8 cellular contexts compared by ENCODE assay signal in genomic region chr6:163457637-163458561, GRCh38. TPM values are rescaled to one million over a fixed set of nuclear protein-coding genes. Genes with fewer than 3 reads are reported as not detected.
DNase-seq lines count a peak whose midpoint lies in the region; ATAC-seq and TF ChIP-seq lines count a peak whose summit lies in the region.

No MANE protein-coding gene starts in this region.

- no peaks in the 10 kb centered on the region for H3K9me3 ChIP-seq in AG04450 (ENCODE audit: control insufficient read depth, insufficient read depth, low read length)

- 0 out of 2 replicates have a peak, but pooled peaks have one; percentile 4 for TF ChIP-seq CTCF in AG04450 (IDR thresholded peaks at IDR 0.05; ENCODE audit: low read depth, low read length)

- H3K9me3 Mint-ChIP-seq in activated naive CD4-positive, alpha-beta T cell treated with anti-CD3 and anti-CD28 coated beads, Interleukin-2, amount 50 U/mL, for 72 hours = no peaks in the 10 kb centered on the region
- H3K9me3 Mint-ChIP-seq in immature natural killer cell = no peaks in the 10 kb centered on the region

- H3K4me3 ChIP-seq in AG04450 (ENCODE audit: low read depth, low read length) = no peak overlapping the region

- DNase-seq in AG04450 (ENCODE audit: low read depth, low spot score) (peak; percentile 81), H4 (ENCODE audit: low spot score) (peak; percentile 59), immature natural killer cell (no peak), cerebellum (ENCODE audit: low spot score) (no peak), NCI-H2227 (lab: John Stamatoyannopoulos, UW; ENCODE audit: unreplicated experiment) (no peak)
- DNase-seq in activated naive CD4-positive, alpha-beta T cell treated with anti-CD3 and anti-CD28 coated beads, Interleukin-2, amount 50 U/mL, for 72 hours (ENCODE audit: low spot score in 2 of 2) = no peak
- DNase-seq in stimulated activated CD4-positive, alpha-beta T cell treated with anti-CD3 and anti-CD28 coated beads, Interleukin-1b, Interleukin-23, amount 100 ng/mL, for 48 hours = no peak
- no peak for DNase-seq in stimulated activated CD4-positive, alpha-beta T cell treated with anti-CD3 and anti-CD28 coated beads, Interleukin-4, amount 100 ng/mL, for 1 hour

- peak overlapping the region; percentile 59 for H3K27ac ChIP-seq in AG04450 (ENCODE audit: low read depth, low read length)

- H3K4me1 Mint-ChIP-seq in immature natural killer cell = peaks cover 57 to 85% of the 10 kb centered on the region in 2 donors

- H3K27me3 Mint-ChIP-seq in immature natural killer cell (ENCODE audit: low read depth in 3 of 3) = peaks cover 1 to 6% (median 2%) of the 10 kb centered on the region in 3 donors

- H3K4me3 Mint-ChIP-seq in immature natural killer cell = peak overlapping the region in 4 of 5 donors; percentile 1 to 55 (median 24)

- H3K27me3 ChIP-seq in AG04450 (ENCODE audit: control insufficient read depth, insufficient read depth, low read length) = no peaks in the 10 kb centered on the region

- ATAC-seq in activated naive CD4-positive, alpha-beta T cell treated with anti-CD3 and anti-CD28 coated beads, Interleukin-2, amount 50 U/mL, for 72 hours = peak; percentile 49 to 58

- H3K36me3 Mint-ChIP-seq in activated naive CD4-positive, alpha-beta T cell treated with anti-CD3 and anti-CD28 coated beads, Interleukin-2, amount 50 U/mL, for 72 hours = peaks cover 0 to 11% of the 10 kb centered on the region in 2 donors
- H3K36me3 Mint-ChIP-seq in immature natural killer cell = peaks cover 0 to 4% (median 0%) of the 10 kb centered on the region in 3 donors

- peak overlapping the region; percentile 10 to 78 for H3K27ac Mint-ChIP-seq in activated naive CD4-positive, alpha-beta T cell treated with anti-CD3 and anti-CD28 coated beads, Interleukin-2, amount 50 U/mL, for 72 hours
- peak overlapping the region; percentile 77 to 99 (median 87) for H3K27ac Mint-ChIP-seq in immature natural killer cell

- CTCF ChIA-PET in AG04450 (lab: Charles Lee) = no interaction called here

- POLR2A ChIA-PET in AG04450 (lab: Yijun Ruan, JAX) = no interaction called here

RNA-seq across cellular contexts. Expression of gene QKI, which starts 43.4 kb away (rescaled TPM):
- polyA plus RNA-seq in AG04450 (2011; rRNA removed) (157 and 165 TPM in 2 replicates), immature natural killer cell (10 to 100 TPM; 12.3 to 29.1 (median 21.1) TPM)
- 335 and 377 TPM in 2 replicates for polyA minus RNA-seq in AG04450 (2011; rRNA and poly(A)+ RNA removed)
- 33.6 and 59.4 TPM in 2 replicates for total RNA-seq in H4 (2014; rRNA removed; shearing (Covaris generic))
- total RNA-seq in activated naive CD4-positive, alpha-beta T cell treated with anti-CD3 and anti-CD28 coated beads, Interleukin-2, amount 50 U/mL, for 72 hours = 10 to 100 TPM; 54.7 to 61.8 TPM
- total RNA-seq in cerebellum = 363 TPM

Comparison
In these comparisons a context has a peak if more than half of its experiments do, and no peak if none do; other contexts are left out.
1. DNase-seq: peak in AG04450 (single experiment) and H4 (single experiment); none in activated naive CD4-positive, alpha-beta T cell treated with anti-CD3 and anti-CD28 coated beads, Interleukin-2, amount 50 U/mL, for 72 hours (0 of 2), immature natural killer cell (0 of 3), cerebellum (single experiment), stimulated activated CD4-positive, alpha-beta T cell treated with anti-CD3 and anti-CD28 coated beads, Interleukin-1b, Interleukin-23, amount 100 ng/mL, for 48 hours (single experiment), NCI-H2227 (single experiment) and stimulated activated CD4-positive, alpha-beta T cell treated with anti-CD3 and anti-CD28 coated beads, Interleukin-4, amount 100 ng/mL, for 1 hour (single experiment).